10 cellular contexts compared by ENCODE assay signal in genomic region chr11:16632295-16633200, GRCh38.
DNase-seq lines count a peak whose midpoint lies in the region; ATAC-seq, FAIRE-seq and TF ChIP-seq lines count a peak whose summit lies in the region.
"Had no signal": no experiment of that assay in that cellular context is flagged by ENCODE, and none has a peak within 500 bp of the region (broad histone marks: within the 10 kb centered on the region; RNA-seq: fewer than 3 reads in every experiment).

No MANE protein-coding gene starts in this region.

- FAIRE-seq in kidney (lab: Jason Lieb, UNC), result no peak

- peaks cover 0 to 5% of the 10 kb centered on the region in 2 donors for H3K9me3 ChIP-seq in kidney (ENCODE audit: control insufficient read depth in 1 of 2, low read length in 2 of 2)
- H3K9me3 ChIP-seq in ascending aorta, result peaks cover 0 to 6% of the 10 kb centered on the region in 2 donors

- H3K36me3 ChIP-seq in GM06990 (ENCODE audit: control insufficient read depth, insufficient read depth, low read length) (no peaks in the 10 kb centered on the region), kidney (ENCODE audit: control insufficient read depth in 1 of 2, insufficient read depth in 2 of 2, low read length in 2 of 2) (no peaks in the 10 kb centered on the region), ascending aorta (no peaks in the 10 kb centered on the region)

- DNase-seq in GM06990 (ENCODE audit: extremely low read depth, insufficient read length) (no peak), kidney (no peak), posterior vena cava (ENCODE audit: low spot score) (no peak), ascending aorta (ENCODE audit: low spot score in 2 of 2) (no peak), SKM-1 (lab: John Stamatoyannopoulos, UW; ENCODE audit: unreplicated experiment) (no peak), NCI-H1092 (lab: John Stamatoyannopoulos, UW) (no peak)
- DNase-seq: stimulated activated CD4-positive, alpha-beta T cell treated with anti-CD3 and anti-CD28 coated beads, Interleukin-12 subunit alpha, Interleukin-12 subunit beta, amount 100 ng/mL, for 4 hours; T-helper 2 cell had no signal

- H3K4me3 ChIP-seq in GM06990 (replicated peaks; ENCODE audit: low read depth, low read length) (no peak overlapping the region), kidney (ENCODE audit: low read length in 2 of 2) (no peak overlapping the region), ascending aorta (no peak overlapping the region)

- TF ChIP-seq CTCF in GM06990 (IDR thresholded peaks at IDR 0.05; ENCODE audit: insufficient read depth, low read length, poor library complexity, severe bottlenecking) (peak; percentile 64), kidney (IDR thresholded peaks at IDR 0.05; ENCODE audit: borderline replicate concordance, extremely low read depth, insufficient read depth) (peak; percentile 15), ascending aorta (IDR thresholded peaks at IDR 0.05) (no peak)

- no peaks in the 10 kb centered on the region for H3K27me3 ChIP-seq in GM06990 (replicated peaks; ENCODE audit: control insufficient read depth, insufficient read depth, low read length)
- H3K27me3 ChIP-seq in ascending aorta, result no peaks in the 10 kb centered on the region

- intact Hi-C loops in kidney (cut with DNase I), result no loop called here
- intact Hi-C loops in posterior vena cava (cut with DNase I), result no loop called here
- intact Hi-C loops in ascending aorta (cut with DNase I), result no loop called here

- H3K4me1 ChIP-seq in kidney (ENCODE audit: control insufficient read depth in 1 of 2, insufficient read depth in 1 of 2, low read depth in 1 of 2, low read length in 2 of 2), result no peaks in the 10 kb centered on the region
- no peaks in the 10 kb centered on the region for H3K4me1 ChIP-seq in ascending aorta

- H3K9ac ChIP-seq in kidney (ENCODE audit: low read length in 2 of 2), result no peak overlapping the region

- ATAC-seq in HG02852 (IDR thresholded peaks at IDR 0.05; ENCODE audit: unreplicated experiment) (peak; percentile 47), SK-N-SH treated with all-trans-retinoic acid at 6 μM for 48 hours (peak; percentile 63)

- H3K27ac ChIP-seq in kidney (ENCODE audit: low read depth in 2 of 2, low read length in 2 of 2) (no peak overlapping the region), ascending aorta (no peak overlapping the region)

TF ChIP-seq in SK-N-SH treated with all-trans-retinoic acid at 6 μM for 48 hours, 23 proteins besides CTCF, POLR2A, EP300 and RAD21:
- TF ChIP-seq ARNTL (CRISPR knock-in tag; IDR thresholded peaks at IDR 0.05; ENCODE audit: borderline replicate concordance, low read depth) (no peak), TOX (CRISPR knock-in tag; IDR thresholded peaks at IDR 0.05; ENCODE audit: borderline replicate concordance) (no peak), ZNF565 (CRISPR knock-in tag; conservative IDR thresholded peaks at IDR 0.05; ENCODE audit: low read depth) (no peak), ESRRG (CRISPR knock-in tag; IDR thresholded peaks at IDR 0.05) (no peak), ISL1 (CRISPR knock-in tag; IDR thresholded peaks at IDR 0.05) (no peak)
- TF ChIP-seq, protein P1, sequence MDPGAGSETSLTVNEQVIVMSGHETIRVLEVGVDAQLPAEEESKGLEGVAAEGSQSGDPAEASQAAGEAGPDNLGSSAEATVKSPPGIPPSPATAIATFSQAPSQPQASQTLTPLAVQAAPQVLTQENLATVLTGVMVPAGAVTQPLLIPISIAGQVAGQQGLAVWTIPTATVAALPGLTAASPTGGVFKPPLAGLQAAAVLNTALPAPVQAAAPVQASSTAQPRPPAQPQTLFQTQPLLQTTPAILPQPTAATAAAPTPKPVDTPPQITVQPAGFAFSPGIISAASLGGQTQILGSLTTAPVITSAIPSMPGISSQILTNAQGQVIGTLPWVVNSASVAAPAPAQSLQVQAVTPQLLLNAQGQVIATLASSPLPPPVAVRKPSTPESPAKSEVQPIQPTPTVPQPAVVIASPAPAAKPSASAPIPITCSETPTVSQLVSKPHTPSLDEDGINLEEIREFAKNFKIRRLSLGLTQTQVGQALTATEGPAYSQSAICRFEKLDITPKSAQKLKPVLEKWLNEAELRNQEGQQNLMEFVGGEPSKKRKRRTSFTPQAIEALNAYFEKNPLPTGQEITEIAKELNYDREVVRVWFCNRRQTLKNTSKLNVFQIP (CRISPR knock-in tag; IDR thresholded peaks at IDR 0.05; ENCODE audit: borderline replicate concordance, low read depth), result no peak

Comparison
In these comparisons a context has a peak if more than half of its experiments do, and no peak if none do; other contexts are left out.
1. CTCF ChIP-seq: peak in GM06990 (single experiment) and kidney (single experiment); none in ascending aorta (0 of 3).